In genomic region chr6:89242574-89243330, GRCh38 we compare ENCODE assay signal across 2 cellular contexts.
TF ChIP-seq lines count a peak whose summit lies in the region.

No MANE protein-coding gene starts in this region.

TF ChIP-seq in K562, 482 proteins besides CTCF, POLR2A, EP300 and RAD21 (continued from another document):
- peak; percentile 7 for TF ChIP-seq ZFP36 (IDR thresholded peaks at IDR 0.05; ENCODE audit: low read depth, low read length, partially characterized antibody)
- peak; percentile 25; the same call in 1 of the 2 replicates for TF ChIP-seq STAG1 (CRISPR knock-in tag; IDR thresholded peaks at IDR 0.05; ENCODE audit: borderline replicate concordance)
- TF ChIP-seq ZNF77 (CRISPR knock-in tag; IDR thresholded peaks at IDR 0.05), result no peak
- TF ChIP-seq, protein P1, sequence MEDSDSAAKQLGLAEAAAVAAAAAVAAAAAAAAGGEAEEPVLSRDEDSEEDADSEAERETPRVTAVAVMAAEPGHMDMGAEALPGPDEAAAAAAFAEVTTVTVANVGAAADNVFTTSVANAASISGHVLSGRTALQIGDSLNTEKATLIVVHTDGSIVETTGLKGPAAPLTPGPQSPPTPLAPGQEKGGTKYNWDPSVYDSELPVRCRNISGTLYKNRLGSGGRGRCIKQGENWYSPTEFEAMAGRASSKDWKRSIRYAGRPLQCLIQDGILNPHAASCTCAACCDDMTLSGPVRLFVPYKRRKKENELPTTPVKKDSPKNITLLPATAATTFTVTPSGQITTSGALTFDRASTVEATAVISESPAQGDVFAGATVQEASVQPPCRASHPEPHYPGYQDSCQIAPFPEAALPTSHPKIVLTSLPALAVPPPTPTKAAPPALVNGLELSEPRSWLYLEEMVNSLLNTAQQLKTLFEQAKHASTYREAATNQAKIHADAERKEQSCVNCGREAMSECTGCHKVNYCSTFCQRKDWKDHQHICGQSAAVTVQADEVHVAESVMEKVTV (CRISPR knock-in tag; IDR thresholded peaks at IDR 0.05), result peak; percentile 77
- no peak for TF ChIP-seq NR3C1 (CRISPR knock-in tag; IDR thresholded peaks at IDR 0.05)
- no peak for TF ChIP-seq RFX7 (CRISPR knock-in tag; IDR thresholded peaks at IDR 0.05)
- no peak for TF ChIP-seq SMAD1 (IDR thresholded peaks at IDR 0.05; ENCODE audit: low read depth, low read length, partially characterized antibody)
- peak; percentile 56; the same call in 1 of the 2 replicates for TF ChIP-seq SMC3 (conservative IDR thresholded peaks at IDR 0.05; ENCODE audit: insufficient read depth, low read depth, low read length)
- no peak for TF ChIP-seq ZNF23 (CRISPR knock-in tag; IDR thresholded peaks at IDR 0.05)
- no peak for TF ChIP-seq CXXC5 (CRISPR knock-in tag; IDR thresholded peaks at IDR 0.05)

TF ChIP-seq in HepG2, 621 proteins besides CTCF, POLR2A, EP300 and RAD21 (continued from another document):
- TF ChIP-seq PBX2 (CRISPR knock-in tag; IDR thresholded peaks at IDR 0.05) (no peak), CCDC6 (CRISPR knock-in tag; IDR thresholded peaks at IDR 0.05) (no peak), ZNF83 (CRISPR knock-in tag; IDR thresholded peaks at IDR 0.05; ENCODE audit: borderline replicate concordance) (no peak), SKI (IDR thresholded peaks at IDR 0.05; ENCODE audit: partially characterized antibody) (no peak), TFAP4 (IDR thresholded peaks at IDR 0.05; ENCODE audit: borderline replicate concordance, low read depth) (no peak), NBN (conservative IDR thresholded peaks at IDR 0.05) (no peak), IRF9 (CRISPR knock-in tag; IDR thresholded peaks at IDR 0.05; ENCODE audit: borderline replicate concordance) (no peak), SMC3 (IDR thresholded peaks at IDR 0.05; ENCODE audit: low read length) (peak; percentile 88), ZFP1 (CRISPR knock-in tag; IDR thresholded peaks at IDR 0.05) (no peak), ZNF232 (CRISPR knock-in tag; IDR thresholded peaks at IDR 0.05; ENCODE audit: borderline replicate concordance) (no peak)
- TF ChIP-seq, protein P2, sequence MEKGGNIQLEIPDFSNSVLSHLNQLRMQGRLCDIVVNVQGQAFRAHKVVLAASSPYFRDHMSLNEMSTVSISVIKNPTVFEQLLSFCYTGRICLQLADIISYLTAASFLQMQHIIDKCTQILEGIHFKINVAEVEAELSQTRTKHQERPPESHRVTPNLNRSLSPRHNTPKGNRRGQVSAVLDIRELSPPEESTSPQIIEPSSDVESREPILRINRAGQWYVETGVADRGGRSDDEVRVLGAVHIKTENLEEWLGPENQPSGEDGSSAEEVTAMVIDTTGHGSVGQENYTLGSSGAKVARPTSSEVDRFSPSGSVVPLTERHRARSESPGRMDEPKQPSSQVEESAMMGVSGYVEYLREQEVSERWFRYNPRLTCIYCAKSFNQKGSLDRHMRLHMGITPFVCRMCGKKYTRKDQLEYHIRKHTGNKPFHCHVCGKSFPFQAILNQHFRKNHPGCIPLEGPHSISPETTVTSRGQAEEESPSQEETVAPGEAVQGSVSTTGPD (CRISPR knock-in tag; IDR thresholded peaks at IDR 0.05), result no peak
